Comparison of ENCODE assay signal across 29 cellular contexts in genomic region chr3:125440970-125441369, GRCh38.
DNase-seq lines count a peak whose midpoint lies in the region; ATAC-seq, FAIRE-seq and TF ChIP-seq lines count a peak whose summit lies in the region.
"Had no signal": no experiment of that assay in that cellular context is flagged by ENCODE, and none has a peak within 500 bp of the region (broad histone marks: within the 10 kb centered on the region; RNA-seq: fewer than 3 reads in every experiment).

No MANE protein-coding gene starts in this region.

- peak; percentile 11 for FAIRE-seq in K562 (lab: Jason Lieb, UNC)
- FAIRE-seq: A549, GM12878 had no signal

- TF ChIP-seq CTCF in K562 (IDR thresholded peaks at IDR 0.05 in 2 of 3, conservative IDR thresholded peaks at IDR 0.05 in 1 of 3; ENCODE audit: insufficient read depth in 2 of 3, low read depth in 1 of 3, low read length in 3 of 3) = no peak

- H4K20me1 ChIP-seq in K562 (replicated peaks; ENCODE audit: control insufficient read depth, insufficient read depth, low read length) = no peaks in the 10 kb centered on the region

- no peak overlapping the region for H3K4me3 Mint-ChIP-seq in stimulated activated naive CD8-positive, alpha-beta T cell treated with anti-CD3 and anti-CD28 coated beads, Interleukin-15, amount 100 ng/mL, for 72 hours
- H3K4me3 Mint-ChIP-seq: CD4-positive, alpha-beta memory T cell; GM23338; HFFc6 had no signal

- H3K56ac ChIP-seq in mesendoderm (ENCODE audit: low read length) = peak overlapping the region; percentile 44

- no peak for TF ChIP-seq POLR2A in K562 (conservative IDR thresholded peaks at IDR 0.05)

- no peak overlapping the region for H3K4ac ChIP-seq in mesendoderm (ENCODE audit: low read depth, low read length)

- H3K4me1 Mint-ChIP-seq in stimulated activated naive CD8-positive, alpha-beta T cell treated with anti-CD3 and anti-CD28 coated beads, Interleukin-15, amount 100 ng/mL, for 72 hours = no peaks in the 10 kb centered on the region
- H3K4me1 Mint-ChIP-seq: CD4-positive, alpha-beta memory T cell had no signal

- no peak overlapping the region for H3K23ac ChIP-seq in mesendoderm (ENCODE audit: low read length)

- no peaks in the 10 kb centered on the region for H3K9me3 ChIP-seq in K562 (replicated peaks; ENCODE audit: control insufficient read depth, insufficient read depth, low read depth, low read length)
- H3K9me3 ChIP-seq: A549, HAP-1 had no signal

- peak overlapping the region; percentile 93 for H2AFZ ChIP-seq in K562 (ENCODE audit: low read depth, low read length)
- H2AFZ ChIP-seq: PC-9 had no signal

- no peak for TF ChIP-seq RAD21 in K562 (CRISPR knock-in tag; conservative IDR thresholded peaks at IDR 0.05 in 1 of 2, IDR thresholded peaks at IDR 0.05 in 1 of 2)

- in situ Hi-C loops in K562 (cut with MboI) = no loop called here

- peak; percentile 20 for ATAC-seq in stimulated activated naive CD8-positive, alpha-beta T cell treated with anti-CD3 and anti-CD28 coated beads, Interleukin-15, amount 100 ng/mL, for 72 hours
- ATAC-seq in stimulated activated naive CD8-positive, alpha-beta T cell treated with anti-CD3 and anti-CD28 coated beads, Interleukin-15, Interleukin-2, amounts not matched to agents 100 U/mL and 50 U/mL, for 24 hours = no peak
- ATAC-seq in K562 = no peak; the same call in 2 of the 3 replicates
- ATAC-seq in GM19023 (IDR thresholded peaks at IDR 0.05; ENCODE audit: unreplicated experiment) = no peak
- ATAC-seq in HG03571 (IDR thresholded peaks at IDR 0.05; ENCODE audit: unreplicated experiment) = no peak

- no peak overlapping the region for H2BK5ac ChIP-seq in mesendoderm (ENCODE audit: low read length)

- no peak for TF ChIP-seq EP300 in K562 (IDR thresholded peaks at IDR 0.05; ENCODE audit: low read length)

- H3K4me2 ChIP-seq in K562 (ENCODE audit: insufficient read depth, low read length) = peak overlapping the region; percentile 45; the same call in 1 of the 2 replicates
- H3K4me2 ChIP-seq in mesendoderm (ENCODE audit: low read length) = no peak overlapping the region
- H3K4me2 ChIP-seq: A549, GM23338, PC-9 had no signal

- no peak overlapping the region for H2BK120ac ChIP-seq in mesendoderm (ENCODE audit: low read depth, low read length)

- intact Hi-C loops in K562 (cut with micrococcal nuclease) = no loop called here

- no TSS peak for BruUV-seq in K562 (replicated peaks; lab: Mats Ljungman, UMichigan)

- no peak overlapping the region for H4K5ac ChIP-seq in mesendoderm (ENCODE audit: low read length)

- H3K9me3 Mint-ChIP-seq in stimulated activated naive CD8-positive, alpha-beta T cell treated with anti-CD3 and anti-CD28 coated beads, Interleukin-15, amount 100 ng/mL, for 72 hours = no peaks in the 10 kb centered on the region

- no peak overlapping the region for H3K27ac Mint-ChIP-seq in stimulated activated naive CD8-positive, alpha-beta T cell treated with anti-CD3 and anti-CD28 coated beads, Interleukin-15, amount 100 ng/mL, for 72 hours
- H3K27ac Mint-ChIP-seq: GM23338, HFFc6 had no signal

- no peak overlapping the region for H3K18ac ChIP-seq in mesendoderm (ENCODE audit: low read length)

- H3K27ac ChIP-seq in K562 (ENCODE audit: extremely low read depth, low read depth, low read length) (peak overlapping the region; percentile 53), mesendoderm (ENCODE audit: low read depth, low read length) (no peak overlapping the region)
- H3K27ac ChIP-seq: A549, PC-9 had no signal

- POLR2A ChIA-PET in K562 (lab: Yijun Ruan, JAX) = interaction anchor here (0.8 kb wide), 1 partner anchor 34 kb away, joined by 3 read pairs; no protein-coding TSS in a partner anchor

- no peak overlapping the region for H2AK5ac ChIP-seq in mesendoderm (ENCODE audit: low read length)

- H3K9ac ChIP-seq in K562 (ENCODE audit: insufficient read depth in 1 of 2, low read depth in 2 of 2, low read length in 2 of 2) (peak overlapping the region; percentile 37 to 61; a peak in 1 of 4 replicates), mesendoderm (ENCODE audit: low read length) (no peak overlapping the region)

- H3K4me1 ChIP-seq in K562 (replicated peaks in 1 of 2; ENCODE audit: control insufficient read depth in 2 of 2, insufficient read depth in 2 of 2, low read length in 2 of 2) = peaks cover 21 to 24% of the 10 kb centered on the region in 2 experiments; a peak in 4 of 5 replicates
- no peaks in the 10 kb centered on the region for H3K4me1 ChIP-seq in mesendoderm (ENCODE audit: control insufficient read depth, low read depth, low read length)
- H3K4me1 ChIP-seq: A549 had no signal

- CTCF ChIA-PET in K562 (lab: Yijun Ruan, JAX; ENCODE audit: low intra/inter-chr PET ratio) = no interaction called here

- no peaks in the 10 kb centered on the region for H3K27me3 Mint-ChIP-seq in stimulated activated naive CD8-positive, alpha-beta T cell treated with anti-CD3 and anti-CD28 coated beads, Interleukin-15, amount 100 ng/mL, for 72 hours
- H3K27me3 Mint-ChIP-seq: CD4-positive, alpha-beta memory T cell had no signal

- no peak overlapping the region for H2BK15ac ChIP-seq in mesendoderm (replicated peaks; ENCODE audit: low read depth)

- H3K36me3 ChIP-seq in K562 (ENCODE audit: control insufficient read depth, insufficient read depth, low read length) (no peaks in the 10 kb centered on the region), mesendoderm (ENCODE audit: control insufficient read depth, insufficient read depth, low read length) (no peaks in the 10 kb centered on the region)
- H3K36me3 ChIP-seq: HAP-1 had no signal

- H3K27me3 ChIP-seq in K562 (ENCODE audit: control insufficient read depth in 2 of 2, insufficient read depth in 2 of 2, low read length in 2 of 2) = no peaks in the 10 kb centered on the region
- no peaks in the 10 kb centered on the region for H3K27me3 ChIP-seq in mesendoderm (ENCODE audit: insufficient read depth, low read length, poor library complexity)

- 70% methylated on average over 2 of the region's 2 CpGs for WGBS in K562 (ENCODE audit: insufficient coverage, low coverage, missing lambda C conversion rate)
- WGBS in mesendoderm (ENCODE audit: extremely low coverage, insufficient coverage, low lambda C conversion rate) = no CpG with 5 or more reads among the region's 2 CpGs

- H3K9me1 ChIP-seq in K562 (ENCODE audit: control insufficient read depth, insufficient read depth, low read length) = no peaks in the 10 kb centered on the region

- no peak overlapping the region for H4K8ac ChIP-seq in mesendoderm (ENCODE audit: low read depth, low read length)

- H3K79me2 ChIP-seq in K562 (ENCODE audit: control insufficient read depth, insufficient read depth, low read length) = no peaks in the 10 kb centered on the region
- no peaks in the 10 kb centered on the region for H3K79me2 ChIP-seq in mesendoderm (ENCODE audit: control insufficient read depth, insufficient read depth, low read length)

- no peaks in the 10 kb centered on the region for H3K79me1 ChIP-seq in mesendoderm (ENCODE audit: low read length)

- H3K4me3 ChIP-seq in K562 (no peak overlapping the region), mesendoderm (ENCODE audit: low read length) (no peak overlapping the region)
- H3K4me3 ChIP-seq: A549, GM12878, GM23338, HAP-1, PC-9 had no signal

- DNase-seq in stimulated activated naive CD8-positive, alpha-beta T cell treated with anti-CD3 and anti-CD28 coated beads, Interleukin-15, amount 100 ng/mL, for 72 hours = no peak
- no peak for DNase-seq in stimulated activated naive CD8-positive, alpha-beta T cell treated with anti-CD3 and anti-CD28 coated beads, Interleukin-15, Interleukin-2, amounts not matched to agents 100 U/mL and 50 U/mL, for 24 hours
- no peak for DNase-seq in K562 (ENCODE audit: extremely low read depth in 1 of 4, low spot score in 3 of 4)
- no peak for DNase-seq in mesendoderm
- DNase-seq in NCI-H2081 treated with DMSO at 0.1 percent for 48 hours (lab: John Stamatoyannopoulos, UW) = no peak
- no peak for DNase-seq in amniotic stem cell (lab: John Stamatoyannopoulos, UW)
- DNase-seq: C1 segment of cervical spinal cord; CD4-positive, alpha-beta memory T cell; COR-L47; EL; GDM1; HFFc6; Kasumi-1; MV-4-11; NCI-H1105; NCI-H1436 treated with DMSO at 0.1 percent for 48 hours; NCI-H187 treated with DMSO at 0.1 percent for 48 hours; NCI-H2107; NCI-H446; NCI-H524 treated with DMSO at 0.1 percent for 48 hours; NCI-H774; SHP77 had no signal

TF ChIP-seq in K562, 482 proteins besides CTCF, POLR2A, EP300 and RAD21:
- TF ChIP-seq BCOR (IDR thresholded peaks at IDR 0.05) (peak; percentile 61), RBM25 (IDR thresholded peaks at IDR 0.05; ENCODE audit: low read depth, low read length, severe bottlenecking) (peak; percentile 82), NEUROD1 (IDR thresholded peaks at IDR 0.05; ENCODE audit: borderline replicate concordance, low read depth, low read length, partially characterized antibody) (no peak), E2F6 (IDR thresholded peaks at IDR 0.05; ENCODE audit: borderline replicate concordance in 1 of 2, extremely low read depth in 1 of 2, insufficient read depth in 1 of 2, insufficient read length in 1 of 2, low read depth in 1 of 2, low read length in 1 of 2, poor library complexity in 1 of 2, severe bottlenecking in 1 of 2) (no peak), KDM1A (IDR thresholded peaks at IDR 0.05) (0 out of 4 replicates have a peak, but pooled peaks of 1 of the 2 experiments have one; percentile 17), ZFP36 (IDR thresholded peaks at IDR 0.05; ENCODE audit: low read depth, low read length, partially characterized antibody) (peak; percentile 69)
